8 cellular contexts compared by ENCODE assay signal in genomic region chr5:1653708-1654651, GRCh38.
DNase-seq lines count a peak whose midpoint lies in the region; ATAC-seq and TF ChIP-seq lines count a peak whose summit lies in the region.
"Not testable (repeated sequence)": the region's sequence is repeated elsewhere in the genome, so short reads cannot be mapped to it uniquely, and the experiment has no call there.

No MANE protein-coding gene starts in this region.

- H3K27ac Mint-ChIP-seq in activated T-cell treated with anti-CD3 and anti-CD28 coated beads, Interleukin-2, amount 50 U/mL, for 24 hours; endodermal cell; stimulated activated naive CD8-positive, alpha-beta T cell treated with anti-CD3 and anti-CD28 coated beads, Interleukin-15, amount 100 ng/mL, for 72 hours: not testable (repeated sequence)

- not testable (repeated sequence) for H3K36me3 Mint-ChIP-seq in activated T-cell treated with anti-CD3 and anti-CD28 coated beads, Interleukin-2, amount 50 U/mL, for 24 hours (ENCODE audit: low read depth); endodermal cell (ENCODE audit: low read depth)

- not testable (repeated sequence) for H3K27ac ChIP-seq in endodermal cell (ENCODE audit: low read depth, low read length)

- peak overlapping the region; percentile 23 for H3K4me3 Mint-ChIP-seq in activated T-cell treated with anti-CD3 and anti-CD28 coated beads, Interleukin-2, amount 50 U/mL, for 24 hours
- H3K4me3 Mint-ChIP-seq in endodermal cell = peak overlapping the region; percentile 25
- H3K4me3 Mint-ChIP-seq in stimulated activated naive CD8-positive, alpha-beta T cell treated with anti-CD3 and anti-CD28 coated beads, Interleukin-15, amount 100 ng/mL, for 72 hours = peak overlapping the region; percentile 57 to 74

- H3K27me3 ChIP-seq in NT2/D1 (ENCODE audit: insufficient read depth, insufficient read length) (peaks cover 45% of the 10 kb centered on the region), endodermal cell (ENCODE audit: control insufficient read depth, insufficient read depth, low read length, poor library complexity, severe bottlenecking) (peaks cover 36% of the 10 kb centered on the region)

- peaks cover 60% of the 10 kb centered on the region for H3K27me3 Mint-ChIP-seq in activated T-cell treated with anti-CD3 and anti-CD28 coated beads, Interleukin-2, amount 50 U/mL, for 24 hours
- peaks cover 40% of the 10 kb centered on the region for H3K27me3 Mint-ChIP-seq in endodermal cell (ENCODE audit: insufficient read depth)
- H3K27me3 Mint-ChIP-seq in stimulated activated naive CD8-positive, alpha-beta T cell treated with anti-CD3 and anti-CD28 coated beads, Interleukin-15, amount 100 ng/mL, for 72 hours = peaks cover 89% of the 10 kb centered on the region

- H3K9me3 ChIP-seq in NT2/D1 (ENCODE audit: insufficient read depth, low read length); endodermal cell (ENCODE audit: control insufficient read depth, low read length): not testable (repeated sequence)

- H3K4me1 ChIP-seq in NT2/D1 (ENCODE audit: insufficient read depth, insufficient read length); endodermal cell (ENCODE audit: control insufficient read depth, insufficient read depth, low read length): not testable (repeated sequence)

- WGBS in endodermal cell (ENCODE audit: insufficient coverage in 1 of 2, insufficient read length in 1 of 2), 2 experiments = 8 to 18% methylated on average over 5 to 40 of the region's 58 CpGs

- ATAC-seq in GM21529 (IDR thresholded peaks at IDR 0.05; ENCODE audit: unreplicated experiment) (peak; percentile 80), HG03139 (IDR thresholded peaks at IDR 0.05; ENCODE audit: unreplicated experiment) (peak; percentile 78)
- peak; percentile 88 for ATAC-seq in stimulated activated naive CD8-positive, alpha-beta T cell treated with anti-CD3 and anti-CD28 coated beads, Interleukin-15, amount 100 ng/mL, for 72 hours

- not testable (repeated sequence) for DNase-seq in GM10266 (ENCODE audit: extremely low spot score); NT2/D1 (ENCODE audit: low read depth, low spot score)
- DNase-seq in activated T-cell treated with anti-CD3 and anti-CD28 coated beads, Interleukin-2, amount 50 U/mL, for 24 hours = peak; percentile 71
- DNase-seq in endodermal cell = peak; percentile 76
- DNase-seq in mesenteric fat pad (ENCODE audit: low spot score) = peak; percentile 62
- peak; percentile 72 to 81 for DNase-seq in stimulated activated naive CD8-positive, alpha-beta T cell treated with anti-CD3 and anti-CD28 coated beads, Interleukin-15, amount 100 ng/mL, for 72 hours

- H3K4me3 ChIP-seq in NT2/D1 (ENCODE audit: insufficient read length, low read depth); endodermal cell (ENCODE audit: low read length): not testable (repeated sequence)

- TF ChIP-seq CTCF in GM10266 (IDR thresholded peaks at IDR 0.05; ENCODE audit: control insufficient read depth, insufficient read depth, low read depth, missing control alignments) (peak; percentile 44), endodermal cell (conservative IDR thresholded peaks at IDR 0.05) (peak; percentile 70)

- H3K4me1 Mint-ChIP-seq in activated T-cell treated with anti-CD3 and anti-CD28 coated beads, Interleukin-2, amount 50 U/mL, for 24 hours (ENCODE audit: low read depth) = peaks cover 12% of the 10 kb centered on the region
- H3K4me1 Mint-ChIP-seq in endodermal cell = not testable (repeated sequence)
- H3K4me1 Mint-ChIP-seq in stimulated activated naive CD8-positive, alpha-beta T cell treated with anti-CD3 and anti-CD28 coated beads, Interleukin-15, amount 100 ng/mL, for 72 hours = peaks cover 26% of the 10 kb centered on the region

- not testable (repeated sequence) for H3K9me3 Mint-ChIP-seq in activated T-cell treated with anti-CD3 and anti-CD28 coated beads, Interleukin-2, amount 50 U/mL, for 24 hours; endodermal cell; stimulated activated naive CD8-positive, alpha-beta T cell treated with anti-CD3 and anti-CD28 coated beads, Interleukin-15, amount 100 ng/mL, for 72 hours

- not testable (repeated sequence) for H3K36me3 ChIP-seq in NT2/D1 (ENCODE audit: insufficient read depth, insufficient read length, low read length); endodermal cell (ENCODE audit: control insufficient read depth, insufficient read depth, low read length)

- H3K9ac ChIP-seq in NT2/D1 (ENCODE audit: insufficient read length, low read depth) = peak overlapping the region; percentile 42
- not testable (repeated sequence) for H3K9ac ChIP-seq in endodermal cell (ENCODE audit: extremely low read depth, low read length, poor library complexity, severe bottlenecking)
